Comparison of ENCODE assay signal across 1 cellular context in the genomic region with DNA sequence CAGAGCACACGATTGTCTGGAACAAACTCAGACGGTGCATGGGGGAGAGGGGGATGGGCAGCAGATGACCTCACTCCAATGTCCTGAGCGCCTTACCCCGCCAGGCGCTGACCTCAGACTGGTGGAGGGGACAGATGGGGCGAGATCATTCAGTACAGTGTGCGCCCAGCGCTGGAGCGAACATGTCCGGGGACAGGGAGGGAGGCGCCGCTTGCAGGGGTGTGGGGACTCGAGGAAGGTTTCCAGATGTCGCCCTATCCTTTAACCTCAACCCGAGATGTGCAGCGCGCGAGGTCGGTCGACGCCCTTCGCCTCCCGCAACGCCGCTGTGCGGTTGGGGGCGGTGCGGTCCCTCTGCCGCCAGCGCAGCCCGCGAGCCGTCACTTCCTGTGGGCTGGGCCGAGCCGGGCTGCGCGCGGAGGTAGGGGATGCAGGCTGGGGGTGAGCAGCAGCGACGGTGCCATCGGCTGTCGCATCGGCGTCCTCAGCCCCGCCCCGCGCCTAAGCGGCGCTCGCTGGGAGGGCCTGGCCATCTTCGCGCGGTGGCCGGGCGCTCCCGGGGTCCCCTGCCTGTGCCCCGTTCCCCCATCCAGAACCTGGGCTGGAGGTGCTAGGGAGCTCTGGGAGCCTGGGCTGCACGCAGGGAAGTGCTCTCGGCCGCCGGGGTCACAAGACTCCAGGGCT.
A peak's percentile ranks its signal among the peaks of the same experiment; 100 is the strongest.
TF ChIP-seq lines count a peak whose summit lies in the region.

No MANE protein-coding gene starts in this region.

TF ChIP-seq in HepG2, 621 proteins besides CTCF, POLR2A, EP300 and RAD21 (continues in another document):
- TF ChIP-seq ELF1 (CRISPR knock-in tag; IDR thresholded peaks at IDR 0.05), result peak; percentile 47; the same call in 1 of the 2 replicates
- TF ChIP-seq, protein P1, sequence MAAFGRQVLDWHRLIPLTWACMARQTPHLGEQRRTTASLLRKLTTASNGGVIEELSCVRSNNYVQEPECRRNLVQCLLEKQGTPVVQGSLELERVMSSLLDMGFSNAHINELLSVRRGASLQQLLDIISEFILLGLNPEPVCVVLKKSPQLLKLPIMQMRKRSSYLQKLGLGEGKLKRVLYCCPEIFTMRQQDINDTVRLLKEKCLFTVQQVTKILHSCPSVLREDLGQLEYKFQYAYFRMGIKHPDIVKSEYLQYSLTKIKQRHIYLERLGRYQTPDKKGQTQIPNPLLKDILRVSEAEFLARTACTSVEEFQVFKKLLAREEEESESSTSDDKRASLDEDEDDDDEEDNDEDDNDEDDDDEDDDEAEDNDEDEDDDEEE (CRISPR knock-in tag; IDR thresholded peaks at IDR 0.05), result peak; percentile 87
- TF ChIP-seq, protein P2, sequence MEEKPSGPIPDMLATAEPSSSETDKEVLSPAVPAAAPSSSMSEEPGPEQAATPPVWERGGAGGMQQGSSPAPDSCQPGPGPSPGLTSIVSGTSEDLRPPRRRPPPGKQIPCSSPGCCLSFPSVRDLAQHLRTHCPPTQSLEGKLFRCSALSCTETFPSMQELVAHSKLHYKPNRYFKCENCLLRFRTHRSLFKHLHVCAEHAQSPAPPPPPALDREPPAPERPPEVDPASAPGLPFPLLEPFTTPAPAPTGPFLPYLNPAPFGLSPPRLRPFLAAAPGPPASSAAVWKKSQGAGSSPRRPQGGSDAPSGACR (CRISPR knock-in tag; IDR thresholded peaks at IDR 0.05), result peak; percentile 91
- peak; percentile 55; the same call in 1 of the 2 replicates for TF ChIP-seq TFAP4 (IDR thresholded peaks at IDR 0.05; ENCODE audit: borderline replicate concordance, low read depth)
- TF ChIP-seq ZNF749 (CRISPR knock-in tag; IDR thresholded peaks at IDR 0.05; ENCODE audit: borderline replicate concordance), result peak; percentile 86
- TF ChIP-seq ZFP41 (CRISPR knock-in tag; IDR thresholded peaks at IDR 0.05; ENCODE audit: borderline replicate concordance), result peak; percentile 67; the same call in 1 of the 2 replicates
- peak; percentile 74 for TF ChIP-seq GABPA (IDR thresholded peaks at IDR 0.05; ENCODE audit: low read depth, low read length)
- peak; percentile 81 for TF ChIP-seq GABPA (CRISPR knock-in tag; IDR thresholded peaks at IDR 0.05; ENCODE audit: low read depth)
- peak; percentile 66; the same call in 1 of the 2 replicates for TF ChIP-seq ZNF891 (CRISPR knock-in tag; IDR thresholded peaks at IDR 0.05)
- peak; percentile 71 for TF ChIP-seq RXRB (CRISPR knock-in tag; IDR thresholded peaks at IDR 0.05; ENCODE audit: borderline replicate concordance)
- no peak for TF ChIP-seq SOX13 (IDR thresholded peaks at IDR 0.05)
- TF ChIP-seq SOX13 (CRISPR knock-in tag; conservative IDR thresholded peaks at IDR 0.05 in 1 of 2, IDR thresholded peaks at IDR 0.05 in 1 of 2), result peak in 1 of 2 experiments; percentile 45; a peak in 1 of 4 replicates
- peak; percentile 40; the same call in 1 of the 2 replicates for TF ChIP-seq ZNF747 (CRISPR knock-in tag; IDR thresholded peaks at IDR 0.05; ENCODE audit: borderline replicate concordance)
- TF ChIP-seq, protein P3, sequence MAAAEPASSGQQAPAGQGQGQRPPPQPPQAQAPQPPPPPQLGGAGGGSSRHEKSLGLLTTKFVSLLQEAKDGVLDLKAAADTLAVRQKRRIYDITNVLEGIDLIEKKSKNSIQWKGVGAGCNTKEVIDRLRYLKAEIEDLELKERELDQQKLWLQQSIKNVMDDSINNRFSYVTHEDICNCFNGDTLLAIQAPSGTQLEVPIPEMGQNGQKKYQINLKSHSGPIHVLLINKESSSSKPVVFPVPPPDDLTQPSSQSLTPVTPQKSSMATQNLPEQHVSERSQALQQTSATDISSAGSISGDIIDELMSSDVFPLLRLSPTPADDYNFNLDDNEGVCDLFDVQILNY (CRISPR knock-in tag; conservative IDR thresholded peaks at IDR 0.05), result peak; percentile 55; the same call in 1 of the 2 replicates
- peak; percentile 28; the same call in 1 of the 2 replicates for TF ChIP-seq HNF1B (CRISPR knock-in tag; IDR thresholded peaks at IDR 0.05)
- TF ChIP-seq, protein P4, sequence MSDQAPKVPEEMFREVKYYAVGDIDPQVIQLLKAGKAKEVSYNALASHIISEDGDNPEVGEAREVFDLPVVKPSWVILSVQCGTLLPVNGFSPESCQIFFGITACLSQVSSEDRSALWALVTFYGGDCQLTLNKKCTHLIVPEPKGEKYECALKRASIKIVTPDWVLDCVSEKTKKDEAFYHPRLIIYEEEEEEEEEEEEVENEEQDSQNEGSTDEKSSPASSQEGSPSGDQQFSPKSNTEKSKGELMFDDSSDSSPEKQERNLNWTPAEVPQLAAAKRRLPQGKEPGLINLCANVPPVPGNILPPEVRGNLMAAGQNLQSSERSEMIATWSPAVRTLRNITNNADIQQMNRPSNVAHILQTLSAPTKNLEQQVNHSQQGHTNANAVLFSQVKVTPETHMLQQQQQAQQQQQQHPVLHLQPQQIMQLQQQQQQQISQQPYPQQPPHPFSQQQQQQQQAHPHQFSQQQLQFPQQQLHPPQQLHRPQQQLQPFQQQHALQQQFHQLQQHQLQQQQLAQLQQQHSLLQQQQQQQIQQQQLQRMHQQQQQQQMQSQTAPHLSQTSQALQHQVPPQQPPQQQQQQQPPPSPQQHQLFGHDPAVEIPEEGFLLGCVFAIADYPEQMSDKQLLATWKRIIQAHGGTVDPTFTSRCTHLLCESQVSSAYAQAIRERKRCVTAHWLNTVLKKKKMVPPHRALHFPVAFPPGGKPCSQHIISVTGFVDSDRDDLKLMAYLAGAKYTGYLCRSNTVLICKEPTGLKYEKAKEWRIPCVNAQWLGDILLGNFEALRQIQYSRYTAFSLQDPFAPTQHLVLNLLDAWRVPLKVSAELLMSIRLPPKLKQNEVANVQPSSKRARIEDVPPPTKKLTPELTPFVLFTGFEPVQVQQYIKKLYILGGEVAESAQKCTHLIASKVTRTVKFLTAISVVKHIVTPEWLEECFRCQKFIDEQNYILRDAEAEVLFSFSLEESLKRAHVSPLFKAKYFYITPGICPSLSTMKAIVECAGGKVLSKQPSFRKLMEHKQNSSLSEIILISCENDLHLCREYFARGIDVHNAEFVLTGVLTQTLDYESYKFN (CRISPR knock-in tag; conservative IDR thresholded peaks at IDR 0.05), result peak; percentile 72
- TF ChIP-seq AFF4 (CRISPR knock-in tag; IDR thresholded peaks at IDR 0.05), result peak; percentile 64; the same call in 1 of the 2 replicates
- no peak for TF ChIP-seq TRAFD1 (CRISPR knock-in tag; IDR thresholded peaks at IDR 0.05; ENCODE audit: borderline replicate concordance)
- no peak for TF ChIP-seq ZNF282 (IDR thresholded peaks at IDR 0.05; ENCODE audit: partially characterized antibody)
- TF ChIP-seq AHR (CRISPR knock-in tag; IDR thresholded peaks at IDR 0.05), result 0 out of 2 replicates have a peak, but pooled peaks have one; percentile 8
- TF ChIP-seq ZNF563 (CRISPR knock-in tag; IDR thresholded peaks at IDR 0.05), result peak; percentile 94
- TF ChIP-seq ZNF121 (CRISPR knock-in tag; IDR thresholded peaks at IDR 0.05), result peak; percentile 69
- 0 out of 2 replicates have a peak, but pooled peaks have one; percentile 17 for TF ChIP-seq ZNF234 (CRISPR knock-in tag; conservative IDR thresholded peaks at IDR 0.05)
- 0 out of 2 replicates have a peak, but pooled peaks have one; percentile 86 for TF ChIP-seq ZNF75D (CRISPR knock-in tag; IDR thresholded peaks at IDR 0.05; ENCODE audit: borderline replicate concordance)
- no peak for TF ChIP-seq HOXA9 (CRISPR knock-in tag; IDR thresholded peaks at IDR 0.05; ENCODE audit: borderline replicate concordance)
- TF ChIP-seq ZSCAN31 (CRISPR knock-in tag; IDR thresholded peaks at IDR 0.05; ENCODE audit: low read depth), result peak; percentile 89
- TF ChIP-seq, protein P5, sequence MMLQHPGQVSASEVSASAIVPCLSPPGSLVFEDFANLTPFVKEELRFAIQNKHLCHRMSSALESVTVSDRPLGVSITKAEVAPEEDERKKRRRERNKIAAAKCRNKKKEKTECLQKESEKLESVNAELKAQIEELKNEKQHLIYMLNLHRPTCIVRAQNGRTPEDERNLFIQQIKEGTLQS (CRISPR knock-in tag; IDR thresholded peaks at IDR 0.05), result peak; percentile 81; the same call in 1 of the 2 replicates
- TF ChIP-seq ZNF496 (CRISPR knock-in tag; IDR thresholded peaks at IDR 0.05; ENCODE audit: insufficient replicate concordance), result no peak
- TF ChIP-seq ETV6 (CRISPR knock-in tag; conservative IDR thresholded peaks at IDR 0.05), result peak; percentile 57; the same call in 1 of the 2 replicates
- TF ChIP-seq ISX (CRISPR knock-in tag; conservative IDR thresholded peaks at IDR 0.05), result no peak
- TF ChIP-seq RXRA (CRISPR knock-in tag; IDR thresholded peaks at IDR 0.05), result no peak
- 0 out of 2 replicates have a peak, but pooled peaks have one; percentile 6 for TF ChIP-seq ZMYM2 (CRISPR knock-in tag; IDR thresholded peaks at IDR 0.05)
- peak; percentile 66 for TF ChIP-seq GATA4 (IDR thresholded peaks at IDR 0.05; ENCODE audit: borderline replicate concordance, low read depth)
- TF ChIP-seq, protein P6, sequence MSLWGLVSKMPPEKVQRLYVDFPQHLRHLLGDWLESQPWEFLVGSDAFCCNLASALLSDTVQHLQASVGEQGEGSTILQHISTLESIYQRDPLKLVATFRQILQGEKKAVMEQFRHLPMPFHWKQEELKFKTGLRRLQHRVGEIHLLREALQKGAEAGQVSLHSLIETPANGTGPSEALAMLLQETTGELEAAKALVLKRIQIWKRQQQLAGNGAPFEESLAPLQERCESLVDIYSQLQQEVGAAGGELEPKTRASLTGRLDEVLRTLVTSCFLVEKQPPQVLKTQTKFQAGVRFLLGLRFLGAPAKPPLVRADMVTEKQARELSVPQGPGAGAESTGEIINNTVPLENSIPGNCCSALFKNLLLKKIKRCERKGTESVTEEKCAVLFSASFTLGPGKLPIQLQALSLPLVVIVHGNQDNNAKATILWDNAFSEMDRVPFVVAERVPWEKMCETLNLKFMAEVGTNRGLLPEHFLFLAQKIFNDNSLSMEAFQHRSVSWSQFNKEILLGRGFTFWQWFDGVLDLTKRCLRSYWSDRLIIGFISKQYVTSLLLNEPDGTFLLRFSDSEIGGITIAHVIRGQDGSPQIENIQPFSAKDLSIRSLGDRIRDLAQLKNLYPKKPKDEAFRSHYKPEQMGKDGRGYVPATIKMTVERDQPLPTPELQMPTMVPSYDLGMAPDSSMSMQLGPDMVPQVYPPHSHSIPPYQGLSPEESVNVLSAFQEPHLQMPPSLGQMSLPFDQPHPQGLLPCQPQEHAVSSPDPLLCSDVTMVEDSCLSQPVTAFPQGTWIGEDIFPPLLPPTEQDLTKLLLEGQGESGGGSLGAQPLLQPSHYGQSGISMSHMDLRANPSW (CRISPR knock-in tag; IDR thresholded peaks at IDR 0.05; ENCODE audit: borderline replicate concordance), result peak; percentile 87; the same call in 1 of the 2 replicates
- TF ChIP-seq PRPF4 (IDR thresholded peaks at IDR 0.05; ENCODE audit: low read depth, low read length, poor library complexity, severe bottlenecking), result no peak
